33 cellular contexts compared by ENCODE assay signal in genomic region chr4:121448231-121448630, GRCh38.
DNase-seq lines count a peak whose midpoint lies in the region; ATAC-seq, FAIRE-seq and TF ChIP-seq lines count a peak whose summit lies in the region.
"Had no signal": no experiment of that assay in that cellular context is flagged by ENCODE, and none has a peak within 500 bp of the region (broad histone marks: within the 10 kb centered on the region; RNA-seq: fewer than 3 reads in every experiment).

No MANE protein-coding gene starts in this region.

- no peak overlapping the region for H3K4me2 ChIP-seq in hepatocyte
- H3K4me2 ChIP-seq: KMS-11, SK-N-SH, smooth muscle cell had no signal

- no peaks in the 10 kb centered on the region for H3K9me3 Mint-ChIP-seq in activated T-cell treated with anti-CD3 and anti-CD28 coated beads, Interleukin-2, amount 50 U/mL, for 72 hours
- H3K9me3 Mint-ChIP-seq: activated T-cell treated with anti-CD3 and anti-CD28 coated beads, Interleukin-2, amount 50 U/mL, for 24 hours; T-helper 1 cell treated with Interleukin-12 subunit alpha and Interleukin-12 subunit beta and Interleukin-4 antibody, amounts not matched to agents 30 μg/mL and 1 μg/mL, for 36 hours had no signal

- no peaks in the 10 kb centered on the region for H3K9me2 ChIP-seq in hepatocyte (replicated peaks; ENCODE audit: insufficient read depth)
- H3K9me2 ChIP-seq: SK-N-SH had no signal

- H3K27me3 ChIP-seq in hepatocyte (no peaks in the 10 kb centered on the region), heart right ventricle (no peaks in the 10 kb centered on the region)
- H3K27me3 ChIP-seq: ascending aorta, heart left ventricle had no signal

- FAIRE-seq in RCC 7860 (lab: Jason Lieb, UNC), result peak; percentile 93
- FAIRE-seq: H1 had no signal

- peak overlapping the region; percentile 44 for H3K27ac ChIP-seq in hepatocyte
- H3K27ac ChIP-seq in heart right ventricle, result no peak overlapping the region
- H3K27ac ChIP-seq: ascending aorta, heart left ventricle, KMS-11, parathyroid adenoma had no signal

- 78% methylated on average over 2 of the region's 2 CpGs for WGBS in hepatocyte (ENCODE audit: low lambda C conversion rate, missing lambda C conversion rate)
- 96% methylated on average over 2 of the region's 2 CpGs for WGBS in heart right ventricle, 2 donors

- intact Hi-C loops in left cardiac atrium (cut with DNase I) (no loop called here), heart right ventricle (cut with DNase I) (no loop called here)

- H3K27ac Mint-ChIP-seq in activated T-cell treated with anti-CD3 and anti-CD28 coated beads, Interleukin-2, amount 50 U/mL, for 72 hours, result no peak overlapping the region
- H3K27ac Mint-ChIP-seq: activated naive CD8-positive, alpha-beta T cell treated with anti-CD3 and anti-CD28 coated beads, Interleukin-2, amount 10 ng/mL, durations not matched to agents 7 days and 5 days; activated T-cell treated with anti-CD3 and anti-CD28 coated beads, Interleukin-2, amount 50 U/mL, for 24 hours; T-helper 1 cell treated with Interleukin-12 subunit alpha and Interleukin-12 subunit beta and Interleukin-4 antibody, amounts not matched to agents 30 μg/mL and 1 μg/mL, for 36 hours had no signal

- H3K4me3 Mint-ChIP-seq in activated T-cell treated with anti-CD3 and anti-CD28 coated beads, Interleukin-2, amount 50 U/mL, for 72 hours, result no peak overlapping the region
- H3K4me3 Mint-ChIP-seq: activated naive CD8-positive, alpha-beta T cell treated with anti-CD3 and anti-CD28 coated beads, Interleukin-2, amount 10 ng/mL, durations not matched to agents 7 days and 5 days; activated T-cell treated with anti-CD3 and anti-CD28 coated beads, Interleukin-2, amount 50 U/mL, for 24 hours; T-helper 1 cell treated with Interleukin-12 subunit alpha and Interleukin-12 subunit beta and Interleukin-4 antibody, amounts not matched to agents 30 μg/mL and 1 μg/mL, for 36 hours had no signal

- H4K20me1 ChIP-seq in hepatocyte (ENCODE audit: insufficient read depth, poor library complexity, severe bottlenecking), result no peaks in the 10 kb centered on the region

- no peak overlapping the region for H3K4me3 ChIP-seq in hepatocyte
- H3K4me3 ChIP-seq in heart right ventricle, result no peak overlapping the region
- H3K4me3 ChIP-seq: ascending aorta, heart left ventricle, smooth muscle cell had no signal

- H3K36me3 Mint-ChIP-seq in activated T-cell treated with anti-CD3 and anti-CD28 coated beads, Interleukin-2, amount 50 U/mL, for 72 hours (ENCODE audit: insufficient read depth in 2 of 2), result no peaks in the 10 kb centered on the region
- H3K36me3 Mint-ChIP-seq: activated naive CD8-positive, alpha-beta T cell treated with anti-CD3 and anti-CD28 coated beads, Interleukin-2, amount 10 ng/mL, durations not matched to agents 7 days and 5 days had no signal

- H3K36me3 ChIP-seq in hepatocyte (replicated peaks; ENCODE audit: insufficient read depth, low read depth) (no peaks in the 10 kb centered on the region), heart right ventricle (no peaks in the 10 kb centered on the region)
- H3K36me3 ChIP-seq: ascending aorta, heart left ventricle had no signal

- no peaks in the 10 kb centered on the region for H3K79me2 ChIP-seq in hepatocyte
- H3K79me2 ChIP-seq: parathyroid adenoma had no signal

- H3K4me1 Mint-ChIP-seq in activated T-cell treated with anti-CD3 and anti-CD28 coated beads, Interleukin-2, amount 50 U/mL, for 72 hours (ENCODE audit: low read depth), result no peaks in the 10 kb centered on the region
- H3K4me1 Mint-ChIP-seq: activated naive CD8-positive, alpha-beta T cell treated with anti-CD3 and anti-CD28 coated beads, Interleukin-2, amount 10 ng/mL, durations not matched to agents 7 days and 5 days had no signal

- no peaks in the 10 kb centered on the region for H3K9me3 ChIP-seq in hepatocyte (ENCODE audit: low read depth)
- peaks cover 0 to 8% (median 0%) of the 10 kb centered on the region in 11 donors for H3K9me3 ChIP-seq in heart right ventricle
- H3K9me3 ChIP-seq: ascending aorta, SK-N-SH had no signal

- no peak for ATAC-seq in activated T-cell treated with anti-CD3 and anti-CD28 coated beads, Interleukin-2, amount 50 U/mL, for 72 hours (replicated peaks in 1 of 2)
- no peak for ATAC-seq in HG03175 (IDR thresholded peaks at IDR 0.05; ENCODE audit: unreplicated experiment)
- no peak for ATAC-seq in left cardiac atrium
- no peak for ATAC-seq in heart right ventricle
- ATAC-seq: esophagus mucosa, heart left ventricle had no signal

- TF ChIP-seq CTCF in hepatocyte (IDR thresholded peaks at IDR 0.05; ENCODE audit: poor library complexity) (no peak), heart right ventricle (IDR thresholded peaks at IDR 0.05) (no peak)

- H3K4me1 ChIP-seq in hepatocyte (ENCODE audit: insufficient read depth) (peaks cover 9% of the 10 kb centered on the region), heart right ventricle (no peaks in the 10 kb centered on the region)
- H3K4me1 ChIP-seq: ascending aorta, heart left ventricle, parathyroid adenoma had no signal

- DNase-seq in DMS53 (lab: John Stamatoyannopoulos, UW) (peak; percentile 93), RCC 7860 (ENCODE audit: low spot score) (peak; percentile 90), hepatocyte (ENCODE audit: low spot score) (peak; percentile 79), renal cortical epithelial cell (ENCODE audit: low read depth) (peak; percentile 86), left cardiac atrium (no peak), heart right ventricle (no peak)
- no peak for DNase-seq in activated T-cell treated with anti-CD3 and anti-CD28 coated beads, Interleukin-2, amount 50 U/mL, for 72 hours
- DNase-seq: activated CD4-positive, alpha-beta T cell treated with anti-CD3 and anti-CD28 coated beads, Interleukin-2, amount 50 U/mL, for 1 hour; activated CD4-positive, CD25-positive, alpha-beta regulatory T cell; activated gamma-delta T cell; activated naive CD8-positive, alpha-beta T cell treated with anti-CD3 and anti-CD28 coated beads, Interleukin-2, amount 10 ng/mL, durations not matched to agents 7 days and 5 days; activated T-cell treated with anti-CD3 and anti-CD28 coated beads, Interleukin-2, amount 50 U/mL, for 24 hours; C1 segment of cervical spinal cord; caudate nucleus; COR-L47; cortex of kidney; DND-41; foreskin fibroblast; GF-D8; heart left ventricle; NCI-H1436; NCI-H446 treated with DMSO at 0.1 percent for 48 hours; NCI-H774; SK-N-SH; stimulated activated naive CD4-positive, alpha-beta T cell had no signal

- H2AFZ ChIP-seq in hepatocyte, result no peak overlapping the region
- H2AFZ ChIP-seq: parathyroid adenoma had no signal

- H3K27me3 Mint-ChIP-seq in activated T-cell treated with anti-CD3 and anti-CD28 coated beads, Interleukin-2, amount 50 U/mL, for 72 hours (ENCODE audit: low read depth), result peaks cover 6% of the 10 kb centered on the region

Comparison
In these comparisons a context has a peak if more than half of its experiments do, and no peak if none do; other contexts are left out.
1. DNase-seq: peak in DMS53 (single experiment), RCC 7860 (single experiment), hepatocyte (single experiment) and renal cortical epithelial cell (single experiment); none in activated T-cell treated with anti-CD3 and anti-CD28 coated beads, Interleukin-2, amount 50 U/mL, for 72 hours (0 of 2), left cardiac atrium (single experiment) and heart right ventricle (0 of 2).